ENCODE assay signal across 1 cellular context in the genomic region with DNA sequence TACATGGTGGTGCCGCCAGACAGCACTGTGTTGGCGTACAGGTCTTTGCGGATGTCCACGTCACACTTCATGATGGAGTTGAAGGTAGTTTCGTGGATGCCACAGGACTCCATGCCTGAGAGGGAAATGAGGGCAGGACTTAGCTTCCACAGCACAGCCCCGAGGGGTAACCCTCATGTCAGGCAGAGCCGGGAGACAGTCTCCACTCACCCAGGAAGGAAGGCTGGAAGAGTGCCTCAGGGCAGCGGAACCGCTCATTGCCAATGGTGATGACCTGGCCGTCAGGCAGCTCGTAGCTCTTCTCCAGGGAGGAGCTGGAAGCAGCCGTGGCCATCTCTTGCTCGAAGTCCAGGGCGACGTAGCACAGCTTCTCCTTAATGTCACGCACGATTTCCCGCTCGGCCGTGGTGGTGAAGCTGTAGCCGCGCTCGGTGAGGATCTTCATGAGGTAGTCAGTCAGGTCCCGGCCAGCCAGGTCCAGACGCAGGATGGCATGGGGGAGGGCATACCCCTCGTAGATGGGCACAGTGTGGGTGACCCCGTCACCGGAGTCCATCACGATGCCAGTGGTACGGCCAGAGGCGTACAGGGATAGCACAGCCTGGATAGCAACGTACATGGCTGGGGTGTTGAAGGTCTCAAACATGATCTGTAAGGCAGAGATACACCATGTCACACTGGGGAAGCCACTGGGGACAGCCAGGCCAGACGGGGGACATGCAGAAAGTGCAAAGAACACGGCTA.
A peak's percentile ranks its signal among the peaks of the same experiment; 100 is the strongest.
TF ChIP-seq lines count a peak whose summit lies in the region.

No MANE protein-coding gene starts in this region.

TF ChIP-seq in K562, 482 proteins besides CTCF, POLR2A, EP300 and RAD21 (continued from another document and continues in another):
- peak; percentile 82; the same call in 1 of the 2 replicates for TF ChIP-seq HMGXB4 (CRISPR knock-in tag; IDR thresholded peaks at IDR 0.05)
- TF ChIP-seq ZBTB7A (IDR thresholded peaks at IDR 0.05; ENCODE audit: borderline replicate concordance, control insufficient read depth, low read depth, low read length), result no peak
- TF ChIP-seq ZNF79 (CRISPR knock-in tag; IDR thresholded peaks at IDR 0.05; ENCODE audit: low read depth), result no peak
- TF ChIP-seq NUFIP1 (IDR thresholded peaks at IDR 0.05; ENCODE audit: partially characterized antibody), result no peak
- TF ChIP-seq STAG1 (CRISPR knock-in tag; IDR thresholded peaks at IDR 0.05; ENCODE audit: borderline replicate concordance), result 0 out of 2 replicates have a peak, but pooled peaks have one; percentile 41
- TF ChIP-seq ZNF175 (CRISPR knock-in tag; IDR thresholded peaks at IDR 0.05; ENCODE audit: low read depth), result no peak
- no peak for TF ChIP-seq NFE2L1 (tag; IDR thresholded peaks at IDR 0.05; ENCODE audit: borderline replicate concordance, low read depth)
- TF ChIP-seq TBL1XR1 (IDR thresholded peaks at IDR 0.05; ENCODE audit: low read length in 2 of 2), result 0 out of 4 replicates have a peak, but pooled peaks of 1 of the 2 experiments have one; percentile 25
- no peak for TF ChIP-seq ZNF408 (CRISPR knock-in tag; IDR thresholded peaks at IDR 0.05; ENCODE audit: low read depth)
- TF ChIP-seq PHF8 (IDR thresholded peaks at IDR 0.05; ENCODE audit: borderline replicate concordance, low read length), result no peak; the same call in 1 of the 2 replicates
- peak; percentile 85; the same call in 1 of the 2 replicates for TF ChIP-seq ZNF124 (CRISPR knock-in tag; IDR thresholded peaks at IDR 0.05)
- TF ChIP-seq, protein P1, sequence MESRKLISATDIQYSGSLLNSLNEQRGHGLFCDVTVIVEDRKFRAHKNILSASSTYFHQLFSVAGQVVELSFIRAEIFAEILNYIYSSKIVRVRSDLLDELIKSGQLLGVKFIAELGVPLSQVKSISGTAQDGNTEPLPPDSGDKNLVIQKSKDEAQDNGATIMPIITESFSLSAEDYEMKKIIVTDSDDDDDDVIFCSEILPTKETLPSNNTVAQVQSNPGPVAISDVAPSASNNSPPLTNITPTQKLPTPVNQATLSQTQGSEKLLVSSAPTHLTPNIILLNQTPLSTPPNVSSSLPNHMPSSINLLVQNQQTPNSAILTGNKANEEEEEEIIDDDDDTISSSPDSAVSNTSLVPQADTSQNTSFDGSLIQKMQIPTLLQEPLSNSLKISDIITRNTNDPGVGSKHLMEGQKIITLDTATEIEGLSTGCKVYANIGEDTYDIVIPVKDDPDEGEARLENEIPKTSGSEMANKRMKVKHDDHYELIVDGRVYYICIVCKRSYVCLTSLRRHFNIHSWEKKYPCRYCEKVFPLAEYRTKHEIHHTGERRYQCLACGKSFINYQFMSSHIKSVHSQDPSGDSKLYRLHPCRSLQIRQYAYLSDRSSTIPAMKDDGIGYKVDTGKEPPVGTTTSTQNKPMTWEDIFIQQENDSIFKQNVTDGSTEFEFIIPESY (CRISPR knock-in tag; IDR thresholded peaks at IDR 0.05), result no peak; the same call in 1 of the 2 replicates
- peak; percentile 77 for TF ChIP-seq NR2C2 (CRISPR knock-in tag; IDR thresholded peaks at IDR 0.05)
- no peak for TF ChIP-seq NR2C2 (tag; IDR thresholded peaks at IDR 0.05)
- TF ChIP-seq, protein P2, sequence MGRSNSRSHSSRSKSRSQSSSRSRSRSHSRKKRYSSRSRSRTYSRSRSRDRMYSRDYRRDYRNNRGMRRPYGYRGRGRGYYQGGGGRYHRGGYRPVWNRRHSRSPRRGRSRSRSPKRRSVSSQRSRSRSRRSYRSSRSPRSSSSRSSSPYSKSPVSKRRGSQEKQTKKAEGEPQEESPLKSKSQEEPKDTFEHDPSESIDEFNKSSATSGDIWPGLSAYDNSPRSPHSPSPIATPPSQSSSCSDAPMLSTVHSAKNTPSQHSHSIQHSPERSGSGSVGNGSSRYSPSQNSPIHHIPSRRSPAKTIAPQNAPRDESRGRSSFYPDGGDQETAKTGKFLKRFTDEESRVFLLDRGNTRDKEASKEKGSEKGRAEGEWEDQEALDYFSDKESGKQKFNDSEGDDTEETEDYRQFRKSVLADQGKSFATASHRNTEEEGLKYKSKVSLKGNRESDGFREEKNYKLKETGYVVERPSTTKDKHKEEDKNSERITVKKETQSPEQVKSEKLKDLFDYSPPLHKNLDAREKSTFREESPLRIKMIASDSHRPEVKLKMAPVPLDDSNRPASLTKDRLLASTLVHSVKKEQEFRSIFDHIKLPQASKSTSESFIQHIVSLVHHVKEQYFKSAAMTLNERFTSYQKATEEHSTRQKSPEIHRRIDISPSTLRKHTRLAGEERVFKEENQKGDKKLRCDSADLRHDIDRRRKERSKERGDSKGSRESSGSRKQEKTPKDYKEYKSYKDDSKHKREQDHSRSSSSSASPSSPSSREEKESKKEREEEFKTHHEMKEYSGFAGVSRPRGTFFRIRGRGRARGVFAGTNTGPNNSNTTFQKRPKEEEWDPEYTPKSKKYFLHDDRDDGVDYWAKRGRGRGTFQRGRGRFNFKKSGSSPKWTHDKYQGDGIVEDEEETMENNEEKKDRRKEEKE (IDR thresholded peaks at IDR 0.05; ENCODE audit: borderline replicate concordance in 1 of 2, control insufficient read depth in 1 of 2, low read depth in 2 of 2, low read length in 1 of 2), result 0 out of 4 replicates have a peak, but pooled peaks of 1 of the 2 experiments have one; percentile 31
- no peak for TF ChIP-seq RBM25 (IDR thresholded peaks at IDR 0.05; ENCODE audit: low read depth, low read length, severe bottlenecking)
- TF ChIP-seq ZBED1 (IDR thresholded peaks at IDR 0.05), result peak; percentile 87; the same call in 1 of the 2 replicates
- no peak for TF ChIP-seq MEF2A (IDR thresholded peaks at IDR 0.05; ENCODE audit: control insufficient read depth, low read depth, low read length)
- no peak for TF ChIP-seq CC2D1A (IDR thresholded peaks at IDR 0.05)
- TF ChIP-seq ZNF431 (CRISPR knock-in tag; IDR thresholded peaks at IDR 0.05), result peak; percentile 15; the same call in 1 of the 2 replicates
- TF ChIP-seq, protein P3, sequence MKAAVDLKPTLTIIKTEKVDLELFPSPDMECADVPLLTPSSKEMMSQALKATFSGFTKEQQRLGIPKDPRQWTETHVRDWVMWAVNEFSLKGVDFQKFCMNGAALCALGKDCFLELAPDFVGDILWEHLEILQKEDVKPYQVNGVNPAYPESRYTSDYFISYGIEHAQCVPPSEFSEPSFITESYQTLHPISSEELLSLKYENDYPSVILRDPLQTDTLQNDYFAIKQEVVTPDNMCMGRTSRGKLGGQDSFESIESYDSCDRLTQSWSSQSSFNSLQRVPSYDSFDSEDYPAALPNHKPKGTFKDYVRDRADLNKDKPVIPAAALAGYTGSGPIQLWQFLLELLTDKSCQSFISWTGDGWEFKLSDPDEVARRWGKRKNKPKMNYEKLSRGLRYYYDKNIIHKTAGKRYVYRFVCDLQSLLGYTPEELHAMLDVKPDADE (conservative IDR thresholded peaks at IDR 0.05; ENCODE audit: control insufficient read depth, low read depth, low read length), result 0 out of 2 replicates have a peak, but pooled peaks have one; percentile 22
- TF ChIP-seq BRCA1 (IDR thresholded peaks at IDR 0.05), result no peak
- 0 out of 2 replicates have a peak, but pooled peaks have one; percentile 34 for TF ChIP-seq BRCA1 (CRISPR knock-in tag; IDR thresholded peaks at IDR 0.05)
- TF ChIP-seq SUPT5H (IDR thresholded peaks at IDR 0.05), result peak; percentile 88
- TF ChIP-seq ZNF324 (CRISPR knock-in tag; IDR thresholded peaks at IDR 0.05), result peak; percentile 13; the same call in 1 of the 2 replicates
- no peak for TF ChIP-seq CREB5 (CRISPR knock-in tag; IDR thresholded peaks at IDR 0.05)
- TF ChIP-seq NFRKB (IDR thresholded peaks at IDR 0.05; ENCODE audit: low read depth), result no peak
- TF ChIP-seq, protein P4, sequence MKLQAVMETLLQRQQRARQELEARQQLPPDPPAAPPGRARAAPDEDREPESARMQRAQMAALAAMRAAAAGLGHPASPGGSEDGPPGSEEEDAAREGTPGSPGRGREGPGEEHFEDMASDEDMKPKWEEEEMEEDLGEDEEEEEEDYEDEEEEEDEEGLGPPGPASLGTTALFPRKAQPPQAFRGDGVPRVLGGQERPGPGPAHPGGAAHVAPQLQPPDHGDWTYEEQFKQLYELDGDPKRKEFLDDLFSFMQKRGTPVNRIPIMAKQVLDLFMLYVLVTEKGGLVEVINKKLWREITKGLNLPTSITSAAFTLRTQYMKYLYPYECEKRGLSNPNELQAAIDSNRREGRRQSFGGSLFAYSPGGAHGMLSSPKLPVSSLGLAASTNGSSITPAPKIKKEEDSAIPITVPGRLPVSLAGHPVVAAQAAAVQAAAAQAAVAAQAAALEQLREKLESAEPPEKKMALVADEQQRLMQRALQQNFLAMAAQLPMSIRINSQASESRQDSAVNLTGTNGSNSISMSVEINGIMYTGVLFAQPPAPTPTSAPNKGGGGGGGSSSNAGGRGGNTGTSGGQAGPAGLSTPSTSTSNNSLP (IDR thresholded peaks at IDR 0.05; ENCODE audit: borderline replicate concordance, low read depth, low read length), result no peak
- TF ChIP-seq SRSF3 (IDR thresholded peaks at IDR 0.05; ENCODE audit: insufficient read depth, low read length), result 0 out of 2 replicates have a peak, but pooled peaks have one; percentile 76
- no peak; the same call in 1 of the 2 replicates for TF ChIP-seq NFIC (IDR thresholded peaks at IDR 0.05)
- no peak for TF ChIP-seq MEF2D (tag; conservative IDR thresholded peaks at IDR 0.05; ENCODE audit: low read depth)
- TF ChIP-seq CTCFL (IDR thresholded peaks at IDR 0.05; ENCODE audit: borderline replicate concordance, insufficient read depth, low read depth, low read length, poor library complexity, severe bottlenecking), result no peak
- TF ChIP-seq IRF2 (CRISPR knock-in tag; IDR thresholded peaks at IDR 0.05), result 0 out of 2 replicates have a peak, but pooled peaks have one; percentile 43
- TF ChIP-seq E2F3 (CRISPR knock-in tag; IDR thresholded peaks at IDR 0.05), result no peak
- TF ChIP-seq, protein P5, sequence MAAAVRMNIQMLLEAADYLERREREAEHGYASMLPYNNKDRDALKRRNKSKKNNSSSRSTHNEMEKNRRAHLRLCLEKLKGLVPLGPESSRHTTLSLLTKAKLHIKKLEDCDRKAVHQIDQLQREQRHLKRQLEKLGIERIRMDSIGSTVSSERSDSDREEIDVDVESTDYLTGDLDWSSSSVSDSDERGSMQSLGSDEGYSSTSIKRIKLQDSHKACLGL (CRISPR knock-in tag; IDR thresholded peaks at IDR 0.05; ENCODE audit: borderline replicate concordance, poor library complexity, severe bottlenecking), result no peak
- TF ChIP-seq, protein P6, sequence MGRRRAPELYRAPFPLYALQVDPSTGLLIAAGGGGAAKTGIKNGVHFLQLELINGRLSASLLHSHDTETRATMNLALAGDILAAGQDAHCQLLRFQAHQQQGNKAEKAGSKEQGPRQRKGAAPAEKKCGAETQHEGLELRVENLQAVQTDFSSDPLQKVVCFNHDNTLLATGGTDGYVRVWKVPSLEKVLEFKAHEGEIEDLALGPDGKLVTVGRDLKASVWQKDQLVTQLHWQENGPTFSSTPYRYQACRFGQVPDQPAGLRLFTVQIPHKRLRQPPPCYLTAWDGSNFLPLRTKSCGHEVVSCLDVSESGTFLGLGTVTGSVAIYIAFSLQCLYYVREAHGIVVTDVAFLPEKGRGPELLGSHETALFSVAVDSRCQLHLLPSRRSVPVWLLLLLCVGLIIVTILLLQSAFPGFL (CRISPR knock-in tag; IDR thresholded peaks at IDR 0.05), result no peak; the same call in 1 of the 2 replicates
- TF ChIP-seq KLF1 (tag; IDR thresholded peaks at IDR 0.05), result no peak
- TF ChIP-seq NR4A1 (CRISPR knock-in tag; IDR thresholded peaks at IDR 0.05), result no peak
- no peak for TF ChIP-seq NR4A1 (tag; IDR thresholded peaks at IDR 0.05)
- peak; percentile 5; the same call in 1 of the 2 replicates for TF ChIP-seq POLR2AphosphoS2 (IDR thresholded peaks at IDR 0.05; ENCODE audit: low read length)
- TF ChIP-seq, protein P7, sequence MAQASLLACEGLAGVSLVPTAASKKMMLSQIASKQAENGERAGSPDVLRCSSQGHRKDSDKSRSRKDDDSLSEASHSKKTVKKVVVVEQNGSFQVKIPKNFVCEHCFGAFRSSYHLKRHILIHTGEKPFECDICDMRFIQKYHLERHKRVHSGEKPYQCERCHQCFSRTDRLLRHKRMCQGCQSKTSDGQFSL (CRISPR knock-in tag; IDR thresholded peaks at IDR 0.05), result 0 out of 2 replicates have a peak, but pooled peaks have one; percentile 11
- TF ChIP-seq, protein P7 (tag; IDR thresholded peaks at IDR 0.05), result no peak
- TF ChIP-seq ZNF589 (CRISPR knock-in tag; IDR thresholded peaks at IDR 0.05; ENCODE audit: low read depth), result no peak
- no peak for TF ChIP-seq NFE2 (IDR thresholded peaks at IDR 0.05; ENCODE audit: low read depth)
